18 cellular contexts compared by ENCODE assay signal in genomic region chr17:19005789-19006430, GRCh38. TPM values are rescaled to one million over a fixed set of nuclear protein-coding genes. Genes with fewer than 3 reads are reported as not detected.
DNase-seq lines count a peak whose midpoint lies in the region; ATAC-seq and TF ChIP-seq lines count a peak whose summit lies in the region.
"Had no signal": no experiment of that assay in that cellular context is flagged by ENCODE, and none has a peak within 500 bp of the region (broad histone marks: within the 10 kb centered on the region; RNA-seq: fewer than 3 reads in every experiment).

No MANE protein-coding gene starts in this region.

- H3K27me3 ChIP-seq in right cardiac atrium (ENCODE audit: control insufficient read depth, insufficient read depth), result no peaks in the 10 kb centered on the region
- no peaks in the 10 kb centered on the region for H3K27me3 ChIP-seq in liver (ENCODE audit: control insufficient read depth in 4 of 4, insufficient read depth in 4 of 4, low read length in 3 of 4)
- H3K27me3 ChIP-seq in upper lobe of right lung, result no peaks in the 10 kb centered on the region

- no peak overlapping the region for H3K4me3 Mint-ChIP-seq in activated CD4-positive, alpha-beta memory T cell treated with anti-CD3 and anti-CD28 coated beads for 36 hours

- intact Hi-C loops in right cardiac atrium (cut with DNase I) (no loop called here), Right ventricle myocardium inferior (cut with DNase I) (no loop called here), upper lobe of right lung (cut with DNase I) (no loop called here)
- intact Hi-C loops in activated CD4-positive, alpha-beta memory T cell treated with anti-CD3 and anti-CD28 coated beads for 36 hours (cut with micrococcal nuclease), result loop anchor here (2.0 to 10.0 kb wide), 2 partner anchors 45 to 151 kb away; partner anchors contain the start of gene PRPSAP2

- peak in 2 of 3 donors; percentile 19 to 24 for DNase-seq in right cardiac atrium
- no peak for DNase-seq in Right ventricle myocardium inferior (ENCODE audit: missing footprints)
- no peak for DNase-seq in activated CD4-positive, alpha-beta memory T cell treated with anti-CD3 and anti-CD28 coated beads for 36 hours
- no peak for DNase-seq in NCI-H748 (lab: John Stamatoyannopoulos, UW; ENCODE audit: unreplicated experiment)
- DNase-seq in upper lobe of right lung, result no peak
- DNase-seq: activated CD4-positive, alpha-beta T cell treated with anti-CD3 and anti-CD28 coated beads for 48 hours; cortex of kidney; GF-D8; lower lobe of right lung; NCI-H1694 treated with DMSO at 0.1 percent for 48 hours; NCI-H446; retina; SIG-M5 had no signal

- peaks cover 29% of the 10 kb centered on the region for H3K4me1 Mint-ChIP-seq in activated CD4-positive, alpha-beta memory T cell treated with anti-CD3 and anti-CD28 coated beads for 36 hours (ENCODE audit: low read depth)

- H3K27me3 Mint-ChIP-seq in activated CD4-positive, alpha-beta memory T cell treated with anti-CD3 and anti-CD28 coated beads for 36 hours, result no peaks in the 10 kb centered on the region

- peaks cover 15% of the 10 kb centered on the region for H3K36me3 Mint-ChIP-seq in activated CD4-positive, alpha-beta memory T cell treated with anti-CD3 and anti-CD28 coated beads for 36 hours

- H3K9me3 ChIP-seq in right cardiac atrium (ENCODE audit: control insufficient read depth, low read length) (no peaks in the 10 kb centered on the region), liver (ENCODE audit: control insufficient read depth in 4 of 4, low read length in 3 of 4) (no peaks in the 10 kb centered on the region), upper lobe of right lung (no peaks in the 10 kb centered on the region)
- H3K9me3 ChIP-seq: lower lobe of right lung had no signal

- POLR2A ChIA-PET in activated CD4-positive, alpha-beta memory T cell treated with anti-CD3 and anti-CD28 coated beads for 36 hours (lab: Charles Lee), result interaction anchor here (0.6 kb wide), 1 partner anchor 220 kb away, joined by 4 read pairs; no protein-coding TSS in a partner anchor

- H3K9ac ChIP-seq in liver (ENCODE audit: low read depth in 1 of 2, low read length in 2 of 2), result no peak overlapping the region

- CTCF ChIA-PET in activated CD4-positive, alpha-beta memory T cell treated with anti-CD3 and anti-CD28 coated beads for 36 hours (lab: Charles Lee), result interaction anchor here (1.1 kb wide), 1 partner anchor 789 kb away, joined by 3 read pairs; no protein-coding TSS in a partner anchor

- ATAC-seq in right cardiac atrium, result no peak
- ATAC-seq in Right ventricle myocardium inferior, result no peak
- ATAC-seq in GM19351 (IDR thresholded peaks at IDR 0.05; ENCODE audit: unreplicated experiment), result no peak
- ATAC-seq in upper lobe of right lung, result no peak
- ATAC-seq in HG03280 (IDR thresholded peaks at IDR 0.05; ENCODE audit: unreplicated experiment), result no peak

- WGBS in right cardiac atrium, result 91% methylated on average over 4 of the region's 4 CpGs
- WGBS in liver, result 49% methylated on average over 4 of the region's 4 CpGs

- no peak overlapping the region for H3K4me3 ChIP-seq in right cardiac atrium (ENCODE audit: low read length)
- H3K4me3 ChIP-seq in liver (ENCODE audit: low read depth in 1 of 3, low read length in 3 of 3), result peak overlapping the region in 1 of 3 donors; percentile 86
- no peak overlapping the region for H3K4me3 ChIP-seq in upper lobe of right lung

- peak overlapping the region; percentile 62 for H3K27ac Mint-ChIP-seq in activated CD4-positive, alpha-beta memory T cell treated with anti-CD3 and anti-CD28 coated beads for 36 hours

- H3K9me3 Mint-ChIP-seq in activated CD4-positive, alpha-beta memory T cell treated with anti-CD3 and anti-CD28 coated beads for 36 hours, result no peaks in the 10 kb centered on the region

- H3K4me1 ChIP-seq in right cardiac atrium (ENCODE audit: control insufficient read depth, insufficient read depth, low read length) (no peaks in the 10 kb centered on the region), liver (ENCODE audit: control insufficient read depth in 4 of 4, insufficient read depth in 4 of 4, low read length in 3 of 4) (peaks cover 7 to 48% (median 42%) of the 10 kb centered on the region in 4 donors), upper lobe of right lung (peaks cover 5% of the 10 kb centered on the region)

- peak in 1 of 2 donors; percentile 39 for TF ChIP-seq RAD21 in liver (IDR thresholded peaks at IDR 0.05)

- H3K36me3 ChIP-seq in liver (ENCODE audit: control insufficient read depth in 4 of 4, insufficient read depth in 3 of 4, low read depth in 1 of 4, low read length in 3 of 4) (no peaks in the 10 kb centered on the region), upper lobe of right lung (no peaks in the 10 kb centered on the region)
- H3K36me3 ChIP-seq: lower lobe of right lung had no signal

- TF ChIP-seq CTCF in liver (IDR thresholded peaks at IDR 0.05; ENCODE audit: low read depth, low read length, missing input control) (no peak), upper lobe of right lung (IDR thresholded peaks at IDR 0.05) (no peak)

- no peak overlapping the region for H3K27ac ChIP-seq in right cardiac atrium (ENCODE audit: low read length)
- H3K27ac ChIP-seq in liver (ENCODE audit: low read depth in 1 of 2, low read length in 2 of 2), result peak overlapping the region; percentile 90 to 93
- no peak overlapping the region for H3K27ac ChIP-seq in upper lobe of right lung

TF ChIP-seq in liver, 16 proteins besides CTCF, POLR2A, EP300 and RAD21 (continues in another document):
- TF ChIP-seq HNF4G (IDR thresholded peaks at IDR 0.05) (peak; percentile 15), JUND (IDR thresholded peaks at IDR 0.05) (peak in 1 of 2 donors; percentile 59), TAF1 (conservative IDR thresholded peaks at IDR 0.05) (no peak), HNF4A (conservative IDR thresholded peaks at IDR 0.05) (peak; percentile 81 to 90), YY1 (IDR thresholded peaks at IDR 0.05) (peak; percentile 42), NR2F2 (IDR thresholded peaks at IDR 0.05) (no peak), RXRA (IDR thresholded peaks at IDR 0.05) (peak; percentile 93 to 97), GABPA (IDR thresholded peaks at IDR 0.05 in 1 of 2, conservative IDR thresholded peaks at IDR 0.05 in 1 of 2) (peak in 1 of 2 donors; percentile 48), SP1 (IDR thresholded peaks at IDR 0.05) (peak; percentile 88), FOXA1 (IDR thresholded peaks at IDR 0.05) (peak; percentile 79), EGR1 (IDR thresholded peaks at IDR 0.05; ENCODE audit: low read depth in 2 of 2) (no peak), FOXA2 (IDR thresholded peaks at IDR 0.05) (peak; percentile 86)
- TF ChIP-seq, protein P1, sequence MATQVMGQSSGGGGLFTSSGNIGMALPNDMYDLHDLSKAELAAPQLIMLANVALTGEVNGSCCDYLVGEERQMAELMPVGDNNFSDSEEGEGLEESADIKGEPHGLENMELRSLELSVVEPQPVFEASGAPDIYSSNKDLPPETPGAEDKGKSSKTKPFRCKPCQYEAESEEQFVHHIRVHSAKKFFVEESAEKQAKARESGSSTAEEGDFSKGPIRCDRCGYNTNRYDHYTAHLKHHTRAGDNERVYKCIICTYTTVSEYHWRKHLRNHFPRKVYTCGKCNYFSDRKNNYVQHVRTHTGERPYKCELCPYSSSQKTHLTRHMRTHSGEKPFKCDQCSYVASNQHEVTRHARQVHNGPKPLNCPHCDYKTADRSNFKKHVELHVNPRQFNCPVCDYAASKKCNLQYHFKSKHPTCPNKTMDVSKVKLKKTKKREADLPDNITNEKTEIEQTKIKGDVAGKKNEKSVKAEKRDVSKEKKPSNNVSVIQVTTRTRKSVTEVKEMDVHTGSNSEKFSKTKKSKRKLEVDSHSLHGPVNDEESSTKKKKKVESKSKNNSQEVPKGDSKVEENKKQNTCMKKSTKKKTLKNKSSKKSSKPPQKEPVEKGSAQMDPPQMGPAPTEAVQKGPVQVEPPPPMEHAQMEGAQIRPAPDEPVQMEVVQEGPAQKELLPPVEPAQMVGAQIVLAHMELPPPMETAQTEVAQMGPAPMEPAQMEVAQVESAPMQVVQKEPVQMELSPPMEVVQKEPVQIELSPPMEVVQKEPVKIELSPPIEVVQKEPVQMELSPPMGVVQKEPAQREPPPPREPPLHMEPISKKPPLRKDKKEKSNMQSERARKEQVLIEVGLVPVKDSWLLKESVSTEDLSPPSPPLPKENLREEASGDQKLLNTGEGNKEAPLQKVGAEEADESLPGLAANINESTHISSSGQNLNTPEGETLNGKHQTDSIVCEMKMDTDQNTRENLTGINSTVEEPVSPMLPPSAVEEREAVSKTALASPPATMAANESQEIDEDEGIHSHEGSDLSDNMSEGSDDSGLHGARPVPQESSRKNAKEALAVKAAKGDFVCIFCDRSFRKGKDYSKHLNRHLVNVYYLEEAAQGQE (IDR thresholded peaks at IDR 0.05), result peak; percentile 75
- TF ChIP-seq, protein P2, sequence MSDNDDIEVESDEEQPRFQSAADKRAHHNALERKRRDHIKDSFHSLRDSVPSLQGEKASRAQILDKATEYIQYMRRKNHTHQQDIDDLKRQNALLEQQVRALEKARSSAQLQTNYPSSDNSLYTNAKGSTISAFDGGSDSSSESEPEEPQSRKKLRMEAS (IDR thresholded peaks at IDR 0.05), result peak; percentile 69
- TF ChIP-seq, protein P3, sequence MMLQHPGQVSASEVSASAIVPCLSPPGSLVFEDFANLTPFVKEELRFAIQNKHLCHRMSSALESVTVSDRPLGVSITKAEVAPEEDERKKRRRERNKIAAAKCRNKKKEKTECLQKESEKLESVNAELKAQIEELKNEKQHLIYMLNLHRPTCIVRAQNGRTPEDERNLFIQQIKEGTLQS (IDR thresholded peaks at IDR 0.05), result no peak

RNA-seq across cellular contexts. Expression of gene FAM83G, which starts 1.3 kb away (rescaled TPM):
- total RNA-seq in right cardiac atrium, result 10 to 100 TPM; 27.7 to 40.2 (median 30.3) TPM
- 18.7 TPM for polyA plus RNA-seq in right cardiac atrium
- 2.7 TPM for total RNA-seq in Right ventricle myocardium inferior
- 10 to 100 TPM; 12.6 to 14.3 TPM for total RNA-seq in activated CD4-positive, alpha-beta memory T cell treated with anti-CD3 and anti-CD28 coated beads for 36 hours
- total RNA-seq in liver, result 10 to 100 TPM in 1 of 2 donors, 1 to 10 TPM in 1; 5.2 to 25.0 TPM
- polyA plus RNA-seq in liver, result 10 to 100 TPM in 1 of 2 donors, 1 to 10 TPM in 1; 5.3 to 17.6 TPM
- 8.3 TPM for total RNA-seq in upper lobe of right lung

RNA-seq across cellular contexts. Expression of gene GRAP, which starts 40.8 kb away (rescaled TPM):
- total RNA-seq in right cardiac atrium (1 to 10 TPM; 2.8 to 4.1 (median 3.6) TPM), Right ventricle myocardium inferior (2.0 TPM), liver (1 to 10 TPM; 4.4 to 6.5 TPM), upper lobe of right lung (10.6 TPM)
- polyA plus RNA-seq in right cardiac atrium (2.3 TPM), liver (1 to 10 TPM; 1.2 to 6.0 TPM)
- 1 to 10 TPM; 9.6 to 9.9 TPM for total RNA-seq in activated CD4-positive, alpha-beta memory T cell treated with anti-CD3 and anti-CD28 coated beads for 36 hours

RNA-seq across cellular contexts. Expression of gene SLC5A10, which starts 53.9 kb away (rescaled TPM):
- total RNA-seq in right cardiac atrium (1 to 10 TPM in 2 of 4 donors, under 1 TPM in 2; 0.17 to 2.3 (median 1.3) TPM), Right ventricle myocardium inferior (not detected), liver (under 1 TPM; 0.17 to 0.23 TPM), upper lobe of right lung (not detected)
- polyA plus RNA-seq in right cardiac atrium (0.61 TPM), liver (under 1 TPM; 0.05 to 0.13 TPM)
- not detected for total RNA-seq in activated CD4-positive, alpha-beta memory T cell treated with anti-CD3 and anti-CD28 coated beads for 36 hours
- total RNA-seq: glomerular endothelial cell, H4, lower lobe of right lung had no signal

Comparison
In these comparisons a context has a peak if more than half of its experiments do, and no peak if none do; other contexts are left out.
1. DNase-seq: peak in right cardiac atrium (2 of 3); none in Right ventricle myocardium inferior (single experiment), activated CD4-positive, alpha-beta memory T cell treated with anti-CD3 and anti-CD28 coated beads for 36 hours (single experiment), NCI-H748 (single experiment) and upper lobe of right lung (single experiment).
2. H3K27ac ChIP-seq: peak in liver (2 of 2); none in right cardiac atrium (single experiment) and upper lobe of right lung (single experiment).